In genomic region chr5:25970906-25971489, GRCh38 we compare ENCODE assay signal across 25 cellular contexts.
"Had no signal": no experiment of that assay in that cellular context is flagged by ENCODE, and none has a peak within 500 bp of the region (broad histone marks: within the 10 kb centered on the region; RNA-seq: fewer than 3 reads in every experiment).

No MANE protein-coding gene starts in this region.

- H3K9ac ChIP-seq: KMS-11 had no signal

- ATAC-seq: K562, T-cell had no signal

- H3K4me3 ChIP-seq: K562, PC-9, Peyer's patch, SJSA1, SK-N-MC had no signal

- H3K4me1 ChIP-seq: Peyer's patch, SJSA1 had no signal

- H3K36me3 ChIP-seq: Peyer's patch, SJSA1 had no signal

- H3K27ac ChIP-seq: KMS-11, PC-9, Peyer's patch, SJSA1, SK-N-MC had no signal

- H2AFZ ChIP-seq: PC-9 had no signal

- DNase-seq: MV-4-11; NCI-H1048; NCI-H1105; NCI-H1417; NCI-H146; NCI-H1694 treated with DMSO at 0.1 percent for 48 hours; NCI-H1930; NCI-H2081; NCI-H2107; NCI-H2227 treated with DMSO at 0.1 percent for 48 hours; NCI-H524; NCI-H526 treated with DMSO at 0.1 percent for 48 hours; NCI-H748 treated with DMSO at 0.1 percent for 48 hours; NK-92 treated with Interleukin-12 subunit alpha and Interleukin-12 subunit beta, amount 100 ng/mL, for 24 hours; OCI-M1; PC-9; Peyer's patch; Right ventricle myocardium superior; SIG-M5; SW 1271; T-cell had no signal

- H3K27me3 ChIP-seq: Peyer's patch, SJSA1 had no signal

- FAIRE-seq: K562 had no signal

- H3K9me3 ChIP-seq: SJSA1 had no signal

- H3K4me2 ChIP-seq: KMS-11, PC-9 had no signal
